24 cellular contexts compared by ENCODE assay signal in genomic region chr5:53882637-53883036, GRCh38.
DNase-seq lines count a peak whose midpoint lies in the region; ATAC-seq and TF ChIP-seq lines count a peak whose summit lies in the region.
"Had no signal": no experiment of that assay in that cellular context is flagged by ENCODE, and none has a peak within 500 bp of the region (broad histone marks: within the 10 kb centered on the region; RNA-seq: fewer than 3 reads in every experiment).

No MANE protein-coding gene starts in this region.

- no peaks in the 10 kb centered on the region for H3K27me3 Mint-ChIP-seq in WTC11 (ENCODE audit: low read depth)
- H3K27me3 Mint-ChIP-seq: activated naive CD8-positive, alpha-beta T cell treated with anti-CD3 and anti-CD28 coated beads, Interleukin-2, amount 50 U/mL, for 24 hours; CD8-positive, alpha-beta memory T cell; IgD-negative memory B cell had no signal

- in situ Hi-C loops in GM13977 (cut with MboI; ENCODE audit: low pct_unique_long_range_greater_than_20kb, low sequenced_read_pairs, unreplicated experiment) = no loop called here

- no peaks in the 10 kb centered on the region for H3K9me3 Mint-ChIP-seq in WTC11
- H3K9me3 Mint-ChIP-seq: activated naive CD8-positive, alpha-beta T cell treated with anti-CD3 and anti-CD28 coated beads, Interleukin-2, amount 50 U/mL, for 24 hours; activated T-helper 2 cell treated with anti-CD3 and anti-CD28 coated beads, Interferon-gamma antibody, Interleukin-2, Interleukin-4, amounts not matched to agents 10 μg/mL and 5 μg/mL and 100 μg/mL, durations not matched to agents 14 hours and 24 hours and 36 hours; CD8-positive, alpha-beta memory T cell; IgD-negative memory B cell; nephron progenitor cell had no signal

- H3K4me1 Mint-ChIP-seq in WTC11 = peaks cover 68% of the 10 kb centered on the region
- H3K4me1 Mint-ChIP-seq: CD8-positive, alpha-beta memory T cell; IgD-negative memory B cell had no signal

- H3K27ac Mint-ChIP-seq in WTC11 = peak overlapping the region; percentile 81
- H3K27ac Mint-ChIP-seq: activated naive CD8-positive, alpha-beta T cell treated with anti-CD3 and anti-CD28 coated beads, Interleukin-2, amount 50 U/mL, for 24 hours; activated T-helper 2 cell treated with anti-CD3 and anti-CD28 coated beads, Interferon-gamma antibody, Interleukin-2, Interleukin-4, amounts not matched to agents 10 μg/mL and 5 μg/mL and 100 μg/mL, durations not matched to agents 14 hours and 24 hours and 36 hours; IgD-negative memory B cell had no signal

- no peaks in the 10 kb centered on the region for H4K20me1 ChIP-seq in osteoblast (ENCODE audit: insufficient read depth, low read length)

- peak; percentile 80 for ATAC-seq in WTC11
- no peak for ATAC-seq in GM19324 (IDR thresholded peaks at IDR 0.05; ENCODE audit: low FRiP score, unreplicated experiment)
- ATAC-seq: gastroesophageal sphincter, PC-3 had no signal

- H3K27ac ChIP-seq in osteoblast (ENCODE audit: low read depth, low read length) = no peak overlapping the region
- H3K27ac ChIP-seq: gastroesophageal sphincter, left ventricle myocardium inferior, prostate gland, stomach, upper lobe of left lung had no signal

- H2AFZ ChIP-seq in osteoblast (ENCODE audit: low read length) = no peak overlapping the region

- H3K4me3 ChIP-seq in foreskin fibroblast (ENCODE audit: low read depth in 1 of 2, low read length in 2 of 2) (no peak overlapping the region), osteoblast (ENCODE audit: insufficient read depth, low read length) (no peak overlapping the region)
- H3K4me3 ChIP-seq: gastroesophageal sphincter, left ventricle myocardium inferior, prostate gland, stomach, upper lobe of left lung had no signal

- H3K4me1 ChIP-seq in osteoblast (ENCODE audit: insufficient read depth, low read length) = peaks cover 14% of the 10 kb centered on the region
- H3K4me1 ChIP-seq: gastroesophageal sphincter, left ventricle myocardium inferior, prostate gland, upper lobe of left lung had no signal

- POLR2A ChIA-PET in WTC11 (lab: Charles Lee) = no interaction called here

- H3K27me3 ChIP-seq in osteoblast (ENCODE audit: insufficient read depth, low read length) = no peaks in the 10 kb centered on the region
- H3K27me3 ChIP-seq: gastroesophageal sphincter, stomach, upper lobe of left lung had no signal

- H3K9me3 ChIP-seq in osteoblast (ENCODE audit: low read depth, low read length) = no peaks in the 10 kb centered on the region
- H3K9me3 ChIP-seq: gastroesophageal sphincter, left ventricle myocardium inferior, prostate gland, stomach, upper lobe of left lung had no signal

- H3K4me2 ChIP-seq in osteoblast (ENCODE audit: insufficient read depth, low read length) = peak overlapping the region; percentile 21

- TF ChIP-seq CTCF in WTC11 (IDR thresholded peaks at IDR 0.05) = no peak
- TF ChIP-seq CTCF in foreskin fibroblast (IDR thresholded peaks at IDR 0.05; ENCODE audit: low read depth, low read length) = no peak
- TF ChIP-seq CTCF in osteoblast (IDR thresholded peaks at IDR 0.05; ENCODE audit: extremely low read depth, low read depth, low read length) = no peak
- no peak for TF ChIP-seq CTCF in GM13977 (IDR thresholded peaks at IDR 0.05; ENCODE audit: extremely low read depth, insufficient read depth, missing control alignments)

- H3K4me3 Mint-ChIP-seq in WTC11 = no peak overlapping the region
- H3K4me3 Mint-ChIP-seq: activated naive CD8-positive, alpha-beta T cell treated with anti-CD3 and anti-CD28 coated beads, Interleukin-2, amount 50 U/mL, for 24 hours; CD8-positive, alpha-beta memory T cell; IgD-negative memory B cell had no signal

- DNase-seq in GM04503 (ENCODE audit: low read depth) (peak; percentile 23), WTC11 (ENCODE audit: low spot score) (peak; percentile 23), foreskin fibroblast (peak; percentile 42 to 65), osteoblast (ENCODE audit: insufficient read length, low spot score, missing footprints) (peak; percentile 70), GM13977 (ENCODE audit: low spot score) (no peak), Ammon's horn (ENCODE audit: low spot score) (no peak)
- DNase-seq in activated naive CD4-positive, alpha-beta T cell treated with Interleukin-2 at 50 U/mL for 16 hours = no peak
- DNase-seq: activated CD4-positive, alpha-beta T cell treated with anti-CD3 and anti-CD28 coated beads for 4 hours; activated naive CD8-positive, alpha-beta T cell treated with anti-CD3 and anti-CD28 coated beads, Interleukin-2, amount 50 U/mL, for 24 hours; CD8-positive, alpha-beta memory T cell; dermis blood vessel endothelial cell; DMS53; left ventricle myocardium inferior; NCI-H2227 treated with DMSO at 0.1 percent for 48 hours; nephron progenitor cell; PC-3; SHP77 treated with DMSO at 0.1 percent for 48 hours; stomach; upper lobe of left lung had no signal

- no peaks in the 10 kb centered on the region for H3K36me3 Mint-ChIP-seq in WTC11

- CTCF ChIA-PET in WTC11 (lab: Charles Lee) = no interaction called here

- H3K36me3 ChIP-seq in osteoblast (ENCODE audit: insufficient read depth, low read length) = no peaks in the 10 kb centered on the region
- H3K36me3 ChIP-seq: gastroesophageal sphincter, prostate gland, upper lobe of left lung had no signal

- no peaks in the 10 kb centered on the region for H3K79me2 ChIP-seq in osteoblast (ENCODE audit: insufficient read depth, low read length)

TF ChIP-seq in WTC11, 78 proteins besides CTCF, POLR2A, EP300 and RAD21:
- TF ChIP-seq MXD4 (CRISPR knock-in tag; IDR thresholded peaks at IDR 0.05; ENCODE audit: borderline replicate concordance) = no peak
- TF ChIP-seq TEAD1 (CRISPR knock-in tag; IDR thresholded peaks at IDR 0.05) = peak; percentile 51; the same call in 1 of the 2 replicates

Comparison
In these comparisons a context has a peak if more than half of its experiments do, and no peak if none do; other contexts are left out.
1. DNase-seq: peak in GM04503 (single experiment), WTC11 (single experiment), foreskin fibroblast (2 of 2) and osteoblast (single experiment); none in GM13977 (single experiment), activated naive CD4-positive, alpha-beta T cell treated with Interleukin-2 at 50 U/mL for 16 hours (single experiment) and Ammon's horn (single experiment).